Comparison of ENCODE assay signal across 9 cellular contexts in genomic region chr1:96538001-96538649, GRCh38.
A peak's percentile ranks its signal among the peaks of the same experiment; 100 is the strongest.
DNase-seq lines count a peak whose midpoint lies in the region; ATAC-seq, FAIRE-seq and TF ChIP-seq lines count a peak whose summit lies in the region.
"Had no signal": no experiment of that assay in that cellular context is flagged by ENCODE, and none has a peak within 500 bp of the region (broad histone marks: within the 10 kb centered on the region; RNA-seq: fewer than 3 reads in every experiment).

No MANE protein-coding gene starts in this region.

- no peak for FAIRE-seq in HTR-8/SVneo (lab: Jason Lieb, UNC)

- peak; percentile 19 for ATAC-seq in omental fat pad (ENCODE audit: low FRiP score)

- DNase-seq in SHP77 (lab: John Stamatoyannopoulos, UW) (peak; percentile 26 to 41), foreskin melanocyte (peak; percentile 25), omental fat pad (ENCODE audit: low spot score) (no peak), NOMO-1 (lab: John Stamatoyannopoulos, UW; ENCODE audit: unreplicated experiment in 2 of 2) (no peak), NCI-H1048 (lab: John Stamatoyannopoulos, UW) (no peak), HTR-8/SVneo (ENCODE audit: insufficient read length, low spot score) (no peak), NCI-H1436 treated with DMSO at 0.1 percent for 48 hours (lab: John Stamatoyannopoulos, UW) (no peak)
- DNase-seq: stimulated activated CD8-positive, alpha-beta memory T cell treated with anti-CD3 and anti-CD28 coated beads, Interleukin-4, amount 100 ng/mL, for 48 hours had no signal

- TF ChIP-seq CTCF in C4-2B (conservative IDR thresholded peaks at IDR 0.05) = peak; percentile 9; the same call in 1 of the 2 replicates
- TF ChIP-seq CTCF in omental fat pad (IDR thresholded peaks at IDR 0.05) = no peak

- no peak overlapping the region for H3K27ac ChIP-seq in C4-2B

Comparison
In these comparisons a context has a peak if more than half of its experiments do, and no peak if none do; other contexts are left out.
1. DNase-seq: peak in SHP77 (2 of 2) and foreskin melanocyte (single experiment); none in omental fat pad (single experiment), NOMO-1 (0 of 2), NCI-H1048 (single experiment), HTR-8/SVneo (single experiment) and NCI-H1436 treated with DMSO at 0.1 percent for 48 hours (single experiment).